ENCODE assay signal across 9 cellular contexts in genomic region chr11:12189543-12190235, GRCh38.
DNase-seq lines count a peak whose midpoint lies in the region; ATAC-seq, FAIRE-seq and TF ChIP-seq lines count a peak whose summit lies in the region.
"Had no signal": no experiment of that assay in that cellular context is flagged by ENCODE, and none has a peak within 500 bp of the region (broad histone marks: within the 10 kb centered on the region; RNA-seq: fewer than 3 reads in every experiment).

No MANE protein-coding gene starts in this region.

- peaks cover 45% of the 10 kb centered on the region for H3K4me1 Mint-ChIP-seq in T-helper 17 cell

- ATAC-seq in right cardiac atrium (no peak), T-helper 17 cell (peak; percentile 96), HG02678 (IDR thresholded peaks at IDR 0.05; ENCODE audit: unreplicated experiment) (no peak)

- H3K36me3 ChIP-seq in left ventricle myocardium inferior = no peaks in the 10 kb centered on the region
- H3K36me3 ChIP-seq in tibial artery = peaks cover 4 to 7% (median 5%) of the 10 kb centered on the region in 3 donors

- H3K4me1 ChIP-seq in left ventricle myocardium inferior (peaks cover 50% of the 10 kb centered on the region), right cardiac atrium (ENCODE audit: control insufficient read depth, insufficient read depth, low read length) (peaks cover 13% of the 10 kb centered on the region), tibial artery (peaks cover 0 to 76% (median 47%) of the 10 kb centered on the region in 4 donors)

- no peak overlapping the region for H3K4me3 ChIP-seq in left ventricle myocardium inferior
- no peak overlapping the region for H3K4me3 ChIP-seq in right cardiac atrium (ENCODE audit: low read length)
- H3K4me3 ChIP-seq in tibial artery = no peak overlapping the region

- H3K27ac Mint-ChIP-seq in T-helper 17 cell = peak overlapping the region; percentile 95

- DNase-seq in left ventricle myocardium inferior = no peak
- DNase-seq in right cardiac atrium = no peak
- DNase-seq in T-helper 17 cell = peak; percentile 47 to 62 (median 56)
- peak; percentile 65 for DNase-seq in central memory CD4-positive, alpha-beta T cell
- DNase-seq in tibial artery = peak in 1 of 2 donors; percentile 73
- no peak for DNase-seq in anterior cingulate cortex (lab: John Stamatoyannopoulos, UW)
- DNase-seq in GM12891 (ENCODE audit: insufficient read length, low spot score) = no peak
- DNase-seq: nucleus accumbens had no signal

- FAIRE-seq in GM12891 (lab: Jason Lieb, UNC) = no peak

- peak overlapping the region; percentile 82 for H3K4me3 Mint-ChIP-seq in T-helper 17 cell

- no peak overlapping the region for H3K27ac ChIP-seq in left ventricle myocardium inferior (replicated peaks)
- H3K27ac ChIP-seq in right cardiac atrium (ENCODE audit: low read length) = no peak overlapping the region
- peak overlapping the region; percentile 61 to 91 for H3K27ac ChIP-seq in tibial artery

- no peak for TF ChIP-seq POLR2A in GM12891 (IDR thresholded peaks at IDR 0.05; ENCODE audit: low read depth, low read length)

- H3K9me3 ChIP-seq in left ventricle myocardium inferior (replicated peaks) (no peaks in the 10 kb centered on the region), right cardiac atrium (ENCODE audit: control insufficient read depth, low read length) (no peaks in the 10 kb centered on the region), T-helper 17 cell (ENCODE audit: control insufficient read depth, low read length, poor library complexity, severe bottlenecking) (no peaks in the 10 kb centered on the region), tibial artery (no peaks in the 10 kb centered on the region)

- intact Hi-C loops in left ventricle myocardium inferior (cut with micrococcal nuclease) (no loop called here), right cardiac atrium (cut with DNase I) (no loop called here), tibial artery (cut with DNase I; ENCODE audit: low total_unique reads) (no loop called here)

- WGBS in right cardiac atrium = 79% methylated on average over 8 of the region's 8 CpGs

- peaks cover 4% of the 10 kb centered on the region for H3K36me3 Mint-ChIP-seq in T-helper 17 cell (ENCODE audit: low read depth)

- H3K27me3 Mint-ChIP-seq in T-helper 17 cell = no peaks in the 10 kb centered on the region

- TF ChIP-seq CTCF in left ventricle myocardium inferior (IDR thresholded peaks at IDR 0.05; ENCODE audit: borderline replicate concordance) (peak; percentile 19), tibial artery (IDR thresholded peaks at IDR 0.05) (peak; percentile 32 to 35)

- H3K27me3 ChIP-seq in left ventricle myocardium inferior (ENCODE audit: low read depth) = no peaks in the 10 kb centered on the region
- H3K27me3 ChIP-seq in right cardiac atrium (ENCODE audit: control insufficient read depth, insufficient read depth) = no peaks in the 10 kb centered on the region
- no peaks in the 10 kb centered on the region for H3K27me3 ChIP-seq in tibial artery

TF ChIP-seq in GM12891, 5 proteins besides CTCF, POLR2A, EP300 and RAD21:
- TF ChIP-seq POU2F2 (IDR thresholded peaks at IDR 0.05; ENCODE audit: low read depth, low read length) = no peak
- no peak for TF ChIP-seq TAF1 (IDR thresholded peaks at IDR 0.05; ENCODE audit: low read depth, low read length)
- no peak for TF ChIP-seq SPI1 (IDR thresholded peaks at IDR 0.05; ENCODE audit: low read depth, low read length)
- no peak for TF ChIP-seq POLR2AphosphoS5 (IDR thresholded peaks at IDR 0.05; ENCODE audit: low read depth, low read length)
- no peak for TF ChIP-seq PAX5 (IDR thresholded peaks at IDR 0.05; ENCODE audit: insufficient read depth, low read length, severe bottlenecking)

Comparison
In these comparisons a context has a peak if more than half of its experiments do, and no peak if none do; other contexts are left out.
1. DNase-seq: peak in T-helper 17 cell (3 of 3) and central memory CD4-positive, alpha-beta T cell (single experiment); none in left ventricle myocardium inferior (single experiment), right cardiac atrium (0 of 3), anterior cingulate cortex (0 of 58) and GM12891 (single experiment).
2. H3K27ac ChIP-seq: peak in tibial artery (2 of 2); none in left ventricle myocardium inferior (single experiment) and right cardiac atrium (single experiment).